ENCODE assay signal across 28 cellular contexts in the genomic region with DNA sequence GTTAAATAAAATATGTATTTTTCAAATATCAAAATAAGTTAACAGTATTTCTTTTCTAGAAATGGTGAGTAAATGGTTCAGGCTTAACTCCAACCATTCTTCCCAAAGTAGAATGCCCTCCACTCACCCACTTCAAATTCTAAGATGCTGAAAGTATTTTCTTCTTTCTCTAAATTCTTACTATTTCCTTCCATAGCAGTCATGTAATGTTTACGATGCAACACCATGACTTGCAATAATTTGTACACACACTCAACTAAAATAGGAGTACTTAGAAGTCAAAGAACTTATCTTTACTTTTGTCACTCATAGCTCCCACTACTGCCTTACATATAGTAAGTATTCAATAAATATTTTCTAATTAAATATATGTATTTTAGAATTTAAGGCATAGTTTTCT.
"Had no signal": no experiment of that assay in that cellular context is flagged by ENCODE, and none has a peak within 500 bp of the region (broad histone marks: within the 10 kb centered on the region; RNA-seq: fewer than 3 reads in every experiment).

No MANE protein-coding gene starts in this region.

- H3K4me1 ChIP-seq: left lung, neural progenitor cell, parathyroid adenoma, stomach, thyroid gland, vagina had no signal

- H3K27me3 ChIP-seq: gastrocnemius medialis, heart left ventricle, hepatocyte, left lung, neural progenitor cell, stomach, thyroid gland, vagina had no signal

- H3K4me3 ChIP-seq: coronary artery, gastrocnemius medialis, heart left ventricle, hepatocyte, left lung, neural progenitor cell, smooth muscle cell, stomach, thyroid gland, vagina had no signal

- H3K9me3 ChIP-seq: gastrocnemius medialis, heart left ventricle, left lung, stomach, thyroid gland, vagina had no signal

- H3K4me3 Mint-ChIP-seq: effector memory CD8-positive, alpha-beta T cell; naive thymus-derived CD4-positive, alpha-beta T cell; nephron; neural progenitor cell had no signal

- FAIRE-seq: endometrium had no signal

- ATAC-seq: effector memory CD8-positive, alpha-beta T cell; gastrocnemius medialis; heart left ventricle; left cardiac atrium; left lung; naive thymus-derived CD4-positive, alpha-beta T cell; sciatic nerve had no signal

- H3K27me3 Mint-ChIP-seq: effector memory CD8-positive, alpha-beta T cell; naive thymus-derived CD4-positive, alpha-beta T cell; progenitor cell of endocrine pancreas had no signal

- H3K27ac ChIP-seq: coronary artery, gastrocnemius medialis, heart left ventricle, hepatocyte, left lung, neural progenitor cell, parathyroid adenoma, stomach, thyroid gland, vagina had no signal

- H3K27ac Mint-ChIP-seq: effector memory CD8-positive, alpha-beta T cell; nephron; neural progenitor cell; progenitor cell of endocrine pancreas had no signal

- H2AFZ ChIP-seq: hepatocyte, neural progenitor cell, parathyroid adenoma had no signal

- H3K9ac ChIP-seq: neural progenitor cell, parathyroid adenoma had no signal

- DNase-seq: dermis blood vessel endothelial cell; effector memory CD8-positive, alpha-beta T cell; foreskin fibroblast; gastrocnemius medialis; heart left ventricle; left cardiac atrium; left lung; mesendoderm; midbrain; naive thymus-derived CD4-positive, alpha-beta T cell; stimulated activated CD4-positive, alpha-beta T cell treated with anti-CD3 and anti-CD28 coated beads, Interleukin-12 subunit alpha, Interleukin-12 subunit beta, amount 100 ng/mL, for 4 hours; stimulated activated CD4-positive, alpha-beta T cell treated with anti-CD3 and anti-CD28 coated beads, Interleukin-1b, Interleukin-23, amount 100 ng/mL, for 48 hours; stimulated activated CD4-positive, alpha-beta T cell treated with anti-CD3 and anti-CD28 coated beads, Interleukin-4, amount 100 ng/mL, for 1 hour; stimulated activated CD8-positive, alpha-beta memory T cell treated with anti-CD3 and anti-CD28 coated beads, Interleukin-4, amount 100 ng/mL, for 48 hours; stimulated activated naive CD4-positive, alpha-beta T cell treated with Interleukin-2 at 50 U/mL for 16 hours; stomach; thyroid gland; trophoblast cell had no signal

- H3K4me1 Mint-ChIP-seq: neural progenitor cell had no signal

- H3K9me3 Mint-ChIP-seq: effector memory CD8-positive, alpha-beta T cell; naive thymus-derived CD4-positive, alpha-beta T cell; nephron; neural progenitor cell had no signal

- H3K4me2 ChIP-seq: hepatocyte, neural progenitor cell, smooth muscle cell had no signal
